ENCODE assay signal across 20 cellular contexts in genomic region chr11:120167659-120168058, GRCh38. TPM values are rescaled to one million over a fixed set of nuclear protein-coding genes. Genes with fewer than 3 reads are reported as not detected.
DNase-seq lines count a peak whose midpoint lies in the region; ATAC-seq and TF ChIP-seq lines count a peak whose summit lies in the region.
"Had no signal": no experiment of that assay in that cellular context is flagged by ENCODE, and none has a peak within 500 bp of the region (broad histone marks: within the 10 kb centered on the region; RNA-seq: fewer than 3 reads in every experiment).

No MANE protein-coding gene starts in this region.

- intact Hi-C loops in left ventricle myocardium inferior (cut with micrococcal nuclease) (no loop called here), vagina (cut with DNase I) (no loop called here)

- H3K4me2 ChIP-seq in fibroblast of lung (ENCODE audit: extremely low read depth, insufficient read depth, low read length): peak overlapping the region; percentile 51
- H3K4me2 ChIP-seq: A549 had no signal

- H3K9me3 ChIP-seq in right atrium auricular region (peaks cover 0 to 10% of the 10 kb centered on the region in 2 donors), left ventricle myocardium inferior (replicated peaks) (peaks cover 18% of the 10 kb centered on the region), fibroblast of lung (ENCODE audit: control insufficient read depth, insufficient read depth, low read depth, low read length) (no peaks in the 10 kb centered on the region), vagina (no peaks in the 10 kb centered on the region)
- H3K9me3 ChIP-seq: HAP-1 had no signal

- H3K79me2 ChIP-seq in fibroblast of lung (ENCODE audit: control insufficient read depth, insufficient read depth, low read length): no peaks in the 10 kb centered on the region

- ATAC-seq in HG02642 (IDR thresholded peaks at IDR 0.05; ENCODE audit: poor library complexity, unreplicated experiment): no peak
- no peak for ATAC-seq in GM21717 (IDR thresholded peaks at IDR 0.05; ENCODE audit: unreplicated experiment)
- ATAC-seq: A549, Right ventricle myocardium inferior had no signal

- no peaks in the 10 kb centered on the region for H4K20me1 ChIP-seq in fibroblast of lung (ENCODE audit: control insufficient read depth, extremely low read depth, insufficient read depth, low read length)

- H2AFZ ChIP-seq in fibroblast of lung (ENCODE audit: low read length): no peak overlapping the region
- H2AFZ ChIP-seq: GM23248 had no signal

- H3K4me1 ChIP-seq in right atrium auricular region (peaks cover 0 to 25% of the 10 kb centered on the region in 2 donors), left ventricle myocardium inferior (peaks cover 21% of the 10 kb centered on the region), fibroblast of lung (ENCODE audit: control insufficient read depth, extremely low read depth, insufficient read depth, low read length) (peaks cover 2% of the 10 kb centered on the region), vagina (peaks cover 27% of the 10 kb centered on the region)

- H3K36me3 ChIP-seq in right atrium auricular region (no peaks in the 10 kb centered on the region), left ventricle myocardium inferior (no peaks in the 10 kb centered on the region), fibroblast of lung (ENCODE audit: control insufficient read depth, insufficient read depth, low read length) (no peaks in the 10 kb centered on the region), vagina (no peaks in the 10 kb centered on the region)
- H3K36me3 ChIP-seq: HAP-1 had no signal

- H3K27ac ChIP-seq in right atrium auricular region (no peak overlapping the region), left ventricle myocardium inferior (replicated peaks) (no peak overlapping the region), fibroblast of lung (ENCODE audit: insufficient read depth, low read length) (no peak overlapping the region), vagina (no peak overlapping the region)
- H3K27ac ChIP-seq: A549, GM23248 had no signal

- peak; percentile 51 for DNase-seq in right atrium auricular region (ENCODE audit: low spot score)
- no peak for DNase-seq in left ventricle myocardium inferior
- no peak for DNase-seq in fibroblast of lung (ENCODE audit: low read depth in 2 of 2)
- peak; percentile 87 for DNase-seq in vagina (ENCODE audit: extremely low spot score in 2 of 2)
- DNase-seq in NCI-H82 (lab: John Stamatoyannopoulos, UW): no peak
- DNase-seq: KBM-7, NCI-H187, NCI-H2107, NCI-H510A, NCI-H748 treated with DMSO at 0.1 percent for 48 hours had no signal

- H3K4me3 ChIP-seq in right atrium auricular region (no peak overlapping the region), left ventricle myocardium inferior (no peak overlapping the region), fibroblast of lung (replicated peaks in 1 of 4; ENCODE audit: control extremely low read depth in 1 of 4, insufficient read depth in 1 of 4, low read depth in 3 of 4, low read length in 4 of 4) (no peak overlapping the region), vagina (no peak overlapping the region)
- H3K4me3 ChIP-seq: A549, GM23248, HAP-1 had no signal

- TF ChIP-seq RAD21 in Ishikawa (IDR thresholded peaks at IDR 0.05; ENCODE audit: low read depth): no peak

- no peak for TF ChIP-seq CTCF in right atrium auricular region (IDR thresholded peaks at IDR 0.05)
- no peak for TF ChIP-seq CTCF in left ventricle myocardium inferior (IDR thresholded peaks at IDR 0.05; ENCODE audit: borderline replicate concordance)
- no peak for TF ChIP-seq CTCF in fibroblast of lung (conservative IDR thresholded peaks at IDR 0.05 in 1 of 2, IDR thresholded peaks at IDR 0.05 in 1 of 2; ENCODE audit: low read depth in 1 of 2, low read length in 2 of 2)
- TF ChIP-seq CTCF in vagina (IDR thresholded peaks at IDR 0.05): no peak

- no peak for TF ChIP-seq POLR2A in vagina (IDR thresholded peaks at IDR 0.05)

- H3K27me3 ChIP-seq in right atrium auricular region (peaks cover 0 to 5% of the 10 kb centered on the region in 2 donors), left ventricle myocardium inferior (ENCODE audit: low read depth) (peaks cover 84% of the 10 kb centered on the region), fibroblast of lung (ENCODE audit: control insufficient read depth, insufficient read depth, low read length) (peaks cover 37% of the 10 kb centered on the region), vagina (no peaks in the 10 kb centered on the region)

- no peak for TF ChIP-seq EP300 in Ishikawa (IDR thresholded peaks at IDR 0.05; ENCODE audit: borderline replicate concordance)

- H3K9ac ChIP-seq in fibroblast of lung (ENCODE audit: insufficient read depth, low read length): no peak overlapping the region
- H3K9ac ChIP-seq: GM23248 had no signal

TF ChIP-seq in Ishikawa, 13 proteins besides CTCF, POLR2A, EP300 and RAD21:
- TF ChIP-seq CREB1 (IDR thresholded peaks at IDR 0.05; ENCODE audit: low read depth): no peak
- TF ChIP-seq NFIC (IDR thresholded peaks at IDR 0.05): peak; percentile 35; the same call in 1 of the 2 replicates
- no peak for TF ChIP-seq YY1 (IDR thresholded peaks at IDR 0.05; ENCODE audit: low read depth)
- no peak for TF ChIP-seq EGR1 (IDR thresholded peaks at IDR 0.05)
- TF ChIP-seq TCF12 (IDR thresholded peaks at IDR 0.05; ENCODE audit: low read depth): no peak

RNA-seq across cellular contexts. Expression of gene TRIM29, which starts 29.7 kb away (rescaled TPM):
- 1 to 10 TPM in 1 of 2 donors, under 1 TPM in 1; 0.85 to 2.7 TPM for total RNA-seq in right atrium auricular region
- total RNA-seq in left ventricle myocardium inferior: not detected
- not detected in 2 replicates for total RNA-seq in fibroblast of lung
- polyA plus RNA-seq in fibroblast of lung: not detected in 2 replicates
- not detected in 2 replicates for polyA plus RNA-seq in fibroblast of lung (2012)
- polyA minus RNA-seq in fibroblast of lung (ENCODE audit: low replicate concordance): not detected in 2 replicates
- total RNA-seq in vagina: 729 TPM
- total RNA-seq: CD4-positive, alpha-beta T cell; GM23248; OCI-LY7; Right ventricle myocardium inferior; SK-MEL-5 had no signal

RNA-seq across cellular contexts. Expression of gene OAF, which starts 43.2 kb away (rescaled TPM):
- total RNA-seq in right atrium auricular region: 10 to 100 TPM; 27.9 to 43.6 TPM
- 23.7 TPM for total RNA-seq in left ventricle myocardium inferior
- 16.7 and 20.0 TPM in 2 replicates for total RNA-seq in fibroblast of lung
- 22.7 and 27.5 TPM in 2 replicates for polyA plus RNA-seq in fibroblast of lung
- 30.1 and 37.0 TPM in 2 replicates for polyA plus RNA-seq in fibroblast of lung (2012)
- 28.5 and 32.3 TPM in 2 replicates for polyA minus RNA-seq in fibroblast of lung (ENCODE audit: low replicate concordance)
- 56.7 TPM for total RNA-seq in vagina

Comparison
In these comparisons a context has a peak if more than half of its experiments do, and no peak if none do; other contexts are left out.
1. DNase-seq: peak in right atrium auricular region (single experiment) and vagina (2 of 2); none in left ventricle myocardium inferior (single experiment), fibroblast of lung (0 of 2) and NCI-H82 (single experiment).
2. RNA of gene TRIM29, which starts 29.7 kb away (total RNA-seq): 729 TPM in vagina (single experiment); 0.85 to 2.7 TPM in right atrium auricular region, not detected in left ventricle myocardium inferior (single experiment) and not detected in fibroblast of lung; every median in the first group is over 100 times any median in the second.